9 cellular contexts compared by ENCODE assay signal in genomic region chr3:73848173-73848751, GRCh38.
DNase-seq lines count a peak whose midpoint lies in the region; ATAC-seq, FAIRE-seq and TF ChIP-seq lines count a peak whose summit lies in the region.
"Had no signal": no experiment of that assay in that cellular context is flagged by ENCODE, and none has a peak within 500 bp of the region (broad histone marks: within the 10 kb centered on the region; RNA-seq: fewer than 3 reads in every experiment).

No MANE protein-coding gene starts in this region.

- TF ChIP-seq CTCF in GM12875 (IDR thresholded peaks at IDR 0.05; ENCODE audit: borderline replicate concordance, insufficient read depth, low read depth, low read length) (0 out of 2 replicates have a peak, but pooled peaks have one; percentile 10), H1 (IDR thresholded peaks at IDR 0.05; ENCODE audit: control extremely low read depth in 1 of 3, insufficient read depth in 1 of 3, low read depth in 1 of 3, low read length in 3 of 3) (peak in 2 of 3 experiments; percentile 36 to 56; a peak in 2 of 4 replicates)

- CTCF ChIA-PET in H1 (lab: Charles Lee; ENCODE audit: partially characterized antibody): interaction anchor here (0.6 to 2.4 kb wide), 32 partner anchors 8 to 685 kb away, joined by 3 to 13 read pairs (median 4); partner anchors contain the start of gene PDZRN3

- H3K23ac ChIP-seq in H1 (ENCODE audit: insufficient read length): no peak overlapping the region
- no peak overlapping the region for H3K23ac ChIP-seq in neuronal stem cell (ENCODE audit: low read depth, low read length, poor library complexity)

- TF ChIP-seq POLR2A in H1 (IDR thresholded peaks at IDR 0.05; ENCODE audit: control extremely low read depth in 1 of 2, low read depth in 2 of 2, low read length in 2 of 2): no peak

- no peak overlapping the region for H3K9ac ChIP-seq in H1 (replicated peaks in 1 of 4; ENCODE audit: extremely low read depth in 1 of 4, low read depth in 3 of 4, low read length in 3 of 4)
- no peak overlapping the region for H3K9ac ChIP-seq in neuronal stem cell (ENCODE audit: low read depth, low read length, poor library complexity)

- H3K4me3 ChIP-seq in GM12875 (ENCODE audit: low read depth, low read length) (no peak overlapping the region), H1 (ENCODE audit: extremely low read depth in 1 of 4, insufficient read depth in 2 of 4, low read depth in 3 of 4, low read length in 4 of 4) (no peak overlapping the region), neuronal stem cell (ENCODE audit: low read length in 2 of 2) (no peak overlapping the region)

- H4K8ac ChIP-seq in H1 (ENCODE audit: extremely low read depth, insufficient read depth, low read length) (no peak overlapping the region), neuronal stem cell (ENCODE audit: low read depth, low read length) (no peak overlapping the region)

- H3K4me3 Mint-ChIP-seq in stimulated activated effector memory CD8-positive, alpha-beta T cell treated with anti-CD3 and anti-CD28 coated beads, Interleukin-12 subunit alpha, Interleukin-12 subunit beta, amount 100 ng/mL, for 72 hours: no peak overlapping the region
- H3K4me3 Mint-ChIP-seq: memory B cell had no signal

- no peak overlapping the region for H3K56ac ChIP-seq in H1 (replicated peaks; ENCODE audit: insufficient read length, low read depth, low read length)

- no peak overlapping the region for H2BK5ac ChIP-seq in H1 (ENCODE audit: low read depth, low read length)
- no peak overlapping the region for H2BK5ac ChIP-seq in neuronal stem cell (ENCODE audit: low read length)

- no peaks in the 10 kb centered on the region for H3K27me3 ChIP-seq in H1 (replicated peaks in 1 of 4; ENCODE audit: control insufficient read depth in 3 of 4, extremely low read depth in 1 of 4, insufficient read depth in 3 of 4, low read length in 3 of 4)
- H3K27me3 ChIP-seq in neuronal stem cell (ENCODE audit: control insufficient read depth in 3 of 3, insufficient read depth in 3 of 3, low read depth in 1 of 3, low read length in 3 of 3): no peaks in the 10 kb centered on the region

- H3K4me2 ChIP-seq in H1 (ENCODE audit: insufficient read depth in 1 of 2, low read depth in 2 of 2, low read length in 2 of 2) (no peak overlapping the region), neuronal stem cell (ENCODE audit: insufficient read depth, low read length, poor library complexity, severe bottlenecking) (no peak overlapping the region)

- DNase-seq in NCI-H526 (lab: John Stamatoyannopoulos, UW) (peak; percentile 67 to 73), H1 (ENCODE audit: low read depth in 1 of 2, low spot score in 2 of 2) (no peak), neuronal stem cell (ENCODE audit: low spot score) (peak; percentile 0), posterior vena cava (ENCODE audit: low spot score) (no peak), posterior cingulate gyrus (no peak)
- DNase-seq in stimulated activated effector memory CD8-positive, alpha-beta T cell treated with anti-CD3 and anti-CD28 coated beads, Interleukin-12 subunit alpha, Interleukin-12 subunit beta, amount 100 ng/mL, for 72 hours (ENCODE audit: low spot score in 2 of 2): no peak

- H3K27ac Mint-ChIP-seq in stimulated activated effector memory CD8-positive, alpha-beta T cell treated with anti-CD3 and anti-CD28 coated beads, Interleukin-12 subunit alpha, Interleukin-12 subunit beta, amount 100 ng/mL, for 72 hours: no peak overlapping the region
- H3K27ac Mint-ChIP-seq: memory B cell had no signal

- TF ChIP-seq EP300 in H1 (IDR thresholded peaks at IDR 0.05; ENCODE audit: borderline replicate concordance in 1 of 2, low read depth in 2 of 2, low read length in 2 of 2): no peak

- H2BK12ac ChIP-seq in H1 (ENCODE audit: low read depth, low read length) (no peak overlapping the region), neuronal stem cell (ENCODE audit: low read length) (no peak overlapping the region)

- H3K4me1 Mint-ChIP-seq in stimulated activated effector memory CD8-positive, alpha-beta T cell treated with anti-CD3 and anti-CD28 coated beads, Interleukin-12 subunit alpha, Interleukin-12 subunit beta, amount 100 ng/mL, for 72 hours: no peaks in the 10 kb centered on the region
- H3K4me1 Mint-ChIP-seq: memory B cell had no signal

- POLR2A ChIA-PET in H1 (lab: Charles Lee; ENCODE audit: partially characterized antibody): no interaction called here

- peaks cover 0 to 4% (median 0%) of the 10 kb centered on the region in 4 experiments; a peak in 1 of 7 replicates for H3K4me1 ChIP-seq in H1 (replicated peaks in 1 of 4; ENCODE audit: control insufficient read depth in 3 of 4, insufficient read depth in 4 of 4, low read length in 3 of 4)
- no peaks in the 10 kb centered on the region for H3K4me1 ChIP-seq in neuronal stem cell (ENCODE audit: control insufficient read depth in 2 of 2, insufficient read depth in 1 of 2, low read depth in 1 of 2, low read length in 2 of 2)

- 42% methylated on average over 4 of the region's 4 CpGs; no CpG with 5 or more reads in 1 of the 2 experiments for WGBS in H1 (ENCODE audit: extremely low coverage in 1 of 2, insufficient coverage in 1 of 2, insufficient read length in 1 of 2, insufficient replicate concordance in 2 of 2, low coverage in 1 of 2, low lambda C conversion rate in 2 of 2, missing lambda C conversion rate in 1 of 2), 2 experiments
- no CpG with 5 or more reads among the region's 4 CpGs for WGBS in neuronal stem cell (ENCODE audit: extremely low coverage in 2 of 2, insufficient read length in 2 of 2, insufficient replicate concordance in 1 of 2), 2 donors

- H3K36me3 Mint-ChIP-seq in stimulated activated effector memory CD8-positive, alpha-beta T cell treated with anti-CD3 and anti-CD28 coated beads, Interleukin-12 subunit alpha, Interleukin-12 subunit beta, amount 100 ng/mL, for 72 hours: no peaks in the 10 kb centered on the region
- H3K36me3 Mint-ChIP-seq: memory B cell had no signal

- H3K14ac ChIP-seq in H1 (ENCODE audit: insufficient read length) (no peak overlapping the region), neuronal stem cell (ENCODE audit: low read length) (no peak overlapping the region)

- H3K4ac ChIP-seq in H1 (replicated peaks; ENCODE audit: insufficient read length, low read depth, low read length): no peak overlapping the region
- H3K4ac ChIP-seq in neuronal stem cell (ENCODE audit: low read length): no peak overlapping the region

- intact Hi-C loops in posterior vena cava (cut with DNase I) (loop anchor here (5.0 to 10.0 kb wide), 4 partner anchors 93 to 743 kb away; partner anchors contain the start of gene PDZRN3 (in 1 of the 2)), posterior cingulate gyrus (cut with DNase I) (loop anchor here (2.0 to 10.0 kb wide), 2 partner anchors 223 to 339 kb away; partner anchors contain the start of gene PDZRN3)

- no peak overlapping the region for H2BK20ac ChIP-seq in H1 (ENCODE audit: low read length)

- H3K9me3 Mint-ChIP-seq in stimulated activated effector memory CD8-positive, alpha-beta T cell treated with anti-CD3 and anti-CD28 coated beads, Interleukin-12 subunit alpha, Interleukin-12 subunit beta, amount 100 ng/mL, for 72 hours: peaks cover 14% of the 10 kb centered on the region

- H3K23me2 ChIP-seq in H1 (ENCODE audit: low read depth, low read length): no peaks in the 10 kb centered on the region

- no peak overlapping the region for H2BK15ac ChIP-seq in H1 (ENCODE audit: low read length)
- H2BK15ac ChIP-seq in neuronal stem cell (ENCODE audit: low read length): no peak overlapping the region

- H2AK5ac ChIP-seq in H1 (ENCODE audit: low read depth, low read length): no peak overlapping the region
- no peak overlapping the region for H2AK5ac ChIP-seq in neuronal stem cell (ENCODE audit: low read depth, low read length)

- H3K18ac ChIP-seq in H1 (ENCODE audit: extremely low read depth, low read length) (no peak overlapping the region), neuronal stem cell (ENCODE audit: low read length) (no peak overlapping the region)

- H4K5ac ChIP-seq in H1 (ENCODE audit: insufficient read length, low read depth, low read length): no peak overlapping the region

- H4K91ac ChIP-seq in H1 (replicated peaks; ENCODE audit: insufficient read length, low read length): no peak overlapping the region
- H4K91ac ChIP-seq in neuronal stem cell (ENCODE audit: low read depth, low read length, poor library complexity): no peak overlapping the region

- no peak overlapping the region for H2BK120ac ChIP-seq in H1 (replicated peaks; ENCODE audit: low read depth, low read length)
- no peak overlapping the region for H2BK120ac ChIP-seq in neuronal stem cell (ENCODE audit: low read depth, low read length)

- ATAC-seq in HG03159 (IDR thresholded peaks at IDR 0.05; ENCODE audit: unreplicated experiment): no peak
- no peak for ATAC-seq in stimulated activated effector memory CD8-positive, alpha-beta T cell treated with anti-CD3 and anti-CD28 coated beads, Interleukin-12 subunit alpha, Interleukin-12 subunit beta, amount 100 ng/mL, for 72 hours

- peak; percentile 65 to 67 for TF ChIP-seq RAD21 in H1 (IDR thresholded peaks at IDR 0.05 in 1 of 2, conservative IDR thresholded peaks at IDR 0.05 in 1 of 2; ENCODE audit: low read depth in 2 of 2, low read length in 2 of 2)

- no peaks in the 10 kb centered on the region for H4K20me1 ChIP-seq in H1 (replicated peaks in 1 of 2; ENCODE audit: control insufficient read depth in 1 of 2, insufficient read depth in 2 of 2, low read length in 2 of 2)

- H3K27ac ChIP-seq in H1 (ENCODE audit: low read depth, low read length) (no peak overlapping the region), neuronal stem cell (replicated peaks; ENCODE audit: low read length) (no peak overlapping the region)

- H3K9me3 ChIP-seq in H1 (ENCODE audit: insufficient read depth in 2 of 2, low read depth in 1 of 2, low read length in 1 of 2) (no peaks in the 10 kb centered on the region), neuronal stem cell (replicated peaks in 1 of 2; ENCODE audit: control insufficient read depth in 2 of 2, insufficient read depth in 1 of 2, low read depth in 1 of 2, low read length in 2 of 2) (no peaks in the 10 kb centered on the region)

- peak; percentile 68 for FAIRE-seq in H1 (lab: Jason Lieb, UNC)

- no peak overlapping the region for H2AFZ ChIP-seq in H1 (ENCODE audit: low read length)
- H2AFZ ChIP-seq in neuronal stem cell (ENCODE audit: low read length): no peak overlapping the region

- H3K36me3 ChIP-seq in H1 (ENCODE audit: control insufficient read depth in 2 of 4, insufficient read depth in 4 of 4, low read length in 3 of 4) (no peaks in the 10 kb centered on the region), neuronal stem cell (replicated peaks in 1 of 2; ENCODE audit: control insufficient read depth in 2 of 2, insufficient read depth in 2 of 2, low read length in 2 of 2) (no peaks in the 10 kb centered on the region)

- H3K79me1 ChIP-seq in H1 (ENCODE audit: low read depth, low read length) (no peaks in the 10 kb centered on the region), neuronal stem cell (ENCODE audit: low read depth, low read length) (no peaks in the 10 kb centered on the region)

- no peaks in the 10 kb centered on the region for H3K79me2 ChIP-seq in H1 (ENCODE audit: control insufficient read depth in 1 of 2, insufficient read depth in 2 of 2, low read length in 2 of 2)

TF ChIP-seq in H1, 55 proteins besides CTCF, POLR2A, EP300 and RAD21 (continues in another document):
- TF ChIP-seq SAP30 (IDR thresholded peaks at IDR 0.05; ENCODE audit: insufficient read depth, insufficient replicate concordance, low read length) (no peak), RBBP5 (IDR thresholded peaks at IDR 0.05; ENCODE audit: borderline replicate concordance, low read depth, low read length) (no peak)

Comparison
In these comparisons a context has a peak if more than half of its experiments do, and no peak if none do; other contexts are left out.
1. DNase-seq: peak in NCI-H526 (2 of 2) and neuronal stem cell (single experiment); none in H1 (0 of 2), posterior vena cava (single experiment), posterior cingulate gyrus (0 of 10) and stimulated activated effector memory CD8-positive, alpha-beta T cell treated with anti-CD3 and anti-CD28 coated beads, Interleukin-12 subunit alpha, Interleukin-12 subunit beta, amount 100 ng/mL, for 72 hours (0 of 2).